Comparison of ENCODE assay signal across 26 cellular contexts in the genomic region with DNA sequence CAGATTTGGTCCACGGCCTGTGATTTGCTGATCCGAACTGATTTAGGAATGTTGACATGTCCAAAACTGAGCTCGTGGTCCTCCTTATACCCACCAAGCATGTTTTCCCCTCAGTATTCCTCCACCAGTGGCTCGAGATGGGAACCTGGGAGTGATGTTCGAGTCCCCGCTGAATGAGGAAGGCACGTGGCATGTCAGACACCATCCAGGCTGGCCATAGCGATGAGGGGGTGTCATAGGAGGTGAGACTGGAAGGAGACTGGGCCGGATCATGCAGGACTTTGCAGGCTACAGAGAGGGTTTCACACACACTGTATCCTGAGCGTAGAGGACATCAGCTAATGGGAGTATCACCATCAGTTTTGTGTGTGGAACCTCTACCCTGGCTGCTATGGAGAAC.
DNase-seq lines count a peak whose midpoint lies in the region; ATAC-seq and TF ChIP-seq lines count a peak whose summit lies in the region.
"Had no signal": no experiment of that assay in that cellular context is flagged by ENCODE, and none has a peak within 500 bp of the region (broad histone marks: within the 10 kb centered on the region; RNA-seq: fewer than 3 reads in every experiment).

No MANE protein-coding gene starts in this region.

- H3K36me3 ChIP-seq in IMR-90 (ENCODE audit: control insufficient read depth, insufficient read depth, low read length) (0 out of 2 replicates have a peak, but pooled peaks cover 2% of the 10 kb centered on the region), Karpas-422 (ENCODE audit: insufficient read depth, low read length) (peaks cover 80% of the 10 kb centered on the region), trophoblast cell (ENCODE audit: control insufficient read depth in 1 of 2, insufficient read depth in 2 of 2, low read length in 2 of 2) (no peaks in the 10 kb centered on the region), testis (ENCODE audit: low read depth, missing control alignments) (no peaks in the 10 kb centered on the region), gastroesophageal sphincter (no peaks in the 10 kb centered on the region)
- H3K36me3 ChIP-seq: BE2C, BLaER1 had no signal

- H3K9ac ChIP-seq in IMR-90 (ENCODE audit: low read depth, low read length) = no peak overlapping the region
- no peak overlapping the region for H3K9ac ChIP-seq in Karpas-422 (ENCODE audit: low read length)
- no peak overlapping the region for H3K9ac ChIP-seq in trophoblast cell (ENCODE audit: low read length)
- H3K9ac ChIP-seq: BLaER1 had no signal

- CTCF ChIA-PET in IMR-90 (lab: Yijun Ruan, JAX) = interaction anchor here (0.6 kb wide), 1 partner anchor 223 kb away, joined by 3 read pairs; no protein-coding TSS in a partner anchor

- H3K4ac ChIP-seq in IMR-90 (ENCODE audit: low read depth, low read length) (0 out of 2 replicates have a peak overlapping the region, but pooled peaks have one; percentile 15), trophoblast cell (ENCODE audit: low read depth, low read length) (no peak overlapping the region)

- H2BK12ac ChIP-seq in trophoblast cell (ENCODE audit: low read length) = no peak overlapping the region

- ATAC-seq in IMR-90 (ENCODE audit: low read depth) (no peak), left lobe of liver (no peak), gastroesophageal sphincter (no peak)
- ATAC-seq: GM12878 had no signal

- H3K9me3 Mint-ChIP-seq in nephron progenitor cell = no peaks in the 10 kb centered on the region

- no peak overlapping the region for H2AFZ ChIP-seq in IMR-90 (replicated peaks; ENCODE audit: low read length, poor library complexity)
- H2AFZ ChIP-seq in Karpas-422 (ENCODE audit: low read length) = no peak overlapping the region
- no peak overlapping the region for H2AFZ ChIP-seq in trophoblast cell (ENCODE audit: insufficient read depth, low read length, poor library complexity)

- H3K56ac ChIP-seq in IMR-90 (ENCODE audit: extremely low read depth, insufficient read depth, low read length) = no peak overlapping the region

- no peak overlapping the region for H2BK15ac ChIP-seq in IMR-90 (ENCODE audit: low read depth, low read length)

- dilution Hi-C loops in IMR-90 (cut with HindIII; ENCODE audit: low sequenced_read_pairs, unreplicated experiment) = no loop called here

- no peak overlapping the region for H2BK20ac ChIP-seq in IMR-90 (ENCODE audit: low read depth, low read length)

- H4K91ac ChIP-seq in IMR-90 (ENCODE audit: insufficient read depth, low read depth, low read length) (no peak overlapping the region), trophoblast cell (ENCODE audit: low read depth, low read length) (no peak overlapping the region)

- TF ChIP-seq POLR2A in IMR-90 (IDR thresholded peaks at IDR 0.05; ENCODE audit: low read depth, low read length) (no peak), testis (IDR thresholded peaks at IDR 0.05) (no peak), gastroesophageal sphincter (IDR thresholded peaks at IDR 0.05) (no peak)

- no peak overlapping the region for H3K27ac Mint-ChIP-seq in nephron progenitor cell
- H3K27ac Mint-ChIP-seq: CD14-positive monocyte; CD4-positive, alpha-beta memory T cell; CD4-positive, CD25-positive, alpha-beta regulatory T cell; CD8-positive, alpha-beta memory T cell had no signal

- H4K8ac ChIP-seq in IMR-90 (ENCODE audit: low read depth in 2 of 2, low read length in 2 of 2) (no peak overlapping the region), trophoblast cell (ENCODE audit: low read depth, low read length) (no peak overlapping the region)

- H3K18ac ChIP-seq in IMR-90 (ENCODE audit: low read depth, low read length) (no peak overlapping the region), trophoblast cell (ENCODE audit: low read length) (no peak overlapping the region)

- H3K27me3 ChIP-seq in IMR-90 (ENCODE audit: control insufficient read depth, insufficient read depth, low read length) = no peaks in the 10 kb centered on the region
- no peaks in the 10 kb centered on the region for H3K27me3 ChIP-seq in Karpas-422 (ENCODE audit: low read length)
- H3K27me3 ChIP-seq in trophoblast cell (ENCODE audit: insufficient read depth, low read length) = no peaks in the 10 kb centered on the region
- no peaks in the 10 kb centered on the region for H3K27me3 ChIP-seq in testis
- no peaks in the 10 kb centered on the region for H3K27me3 ChIP-seq in gastroesophageal sphincter
- H3K27me3 ChIP-seq: BE2C, BLaER1 had no signal

- H3K14ac ChIP-seq in IMR-90 (replicated peaks; ENCODE audit: low read depth, low read length) = 0 out of 2 replicates have a peak overlapping the region, but pooled peaks have one; percentile 35
- no peak overlapping the region for H3K14ac ChIP-seq in trophoblast cell (ENCODE audit: low read length)

- intact Hi-C loops in IMR-90 (cut with micrococcal nuclease) = no loop called here
- intact Hi-C loops in testis (cut with DNase I; ENCODE audit: low total_unique reads) = no loop called here

- H2BK120ac ChIP-seq in IMR-90 (ENCODE audit: low read depth, low read length) = no peak overlapping the region
- no peak overlapping the region for H2BK120ac ChIP-seq in trophoblast cell (ENCODE audit: insufficient read depth, low read length, poor library complexity)

- H3K4me1 ChIP-seq in IMR-90 (ENCODE audit: control insufficient read depth, insufficient read depth, low read length) (peaks cover 8% of the 10 kb centered on the region; the same call in 1 of the 2 replicates), Karpas-422 (ENCODE audit: low read length) (peaks cover 24% of the 10 kb centered on the region), trophoblast cell (ENCODE audit: control insufficient read depth in 1 of 2, insufficient read depth in 2 of 2, low read length in 2 of 2) (no peaks in the 10 kb centered on the region), testis (no peaks in the 10 kb centered on the region), gastroesophageal sphincter (no peaks in the 10 kb centered on the region)
- H3K4me1 ChIP-seq: BLaER1 had no signal

- H3K4me3 ChIP-seq in IMR-90 (ENCODE audit: insufficient read depth, low read depth, low read length) (no peak overlapping the region), Karpas-422 (ENCODE audit: low read length) (no peak overlapping the region), trophoblast cell (ENCODE audit: low read depth, low read length) (peak overlapping the region; percentile 10), testis (no peak overlapping the region), gastroesophageal sphincter (no peak overlapping the region)
- H3K4me3 ChIP-seq: BLaER1, GM12878 had no signal

- peaks cover 34% of the 10 kb centered on the region for H3K9me1 ChIP-seq in IMR-90 (ENCODE audit: insufficient read depth, low read length)

- BruUV-seq in IMR-90 (replicated peaks; lab: Mats Ljungman, UMichigan) = no TSS peak

- H3K79me2 ChIP-seq in Karpas-422 (ENCODE audit: low read length) (peaks cover 91% of the 10 kb centered on the region), trophoblast cell (ENCODE audit: control insufficient read depth, insufficient read depth, low read length, poor library complexity) (no peaks in the 10 kb centered on the region)

- 100% methylated on average over 3 of the region's 10 CpGs; no CpG with 5 or more reads in 1 of the 2 experiments for WGBS in IMR-90 (ENCODE audit: extremely low coverage in 2 of 2, insufficient read length in 1 of 2), 2 experiments
- WGBS in trophoblast cell (ENCODE audit: extremely low coverage, insufficient coverage, insufficient read length) = no CpG with 5 or more reads among the region's 10 CpGs
- 92 to 96% methylated on average over 7 to 10 of the region's 10 CpGs for WGBS in testis, 2 donors
- WGBS in gastroesophageal sphincter (ENCODE audit: low coverage in 1 of 2), 2 donors = 80 to 88% methylated on average over 5 to 8 of the region's 10 CpGs

- H2AK5ac ChIP-seq in IMR-90 (ENCODE audit: low read depth, low read length) = no peak overlapping the region
- H2AK5ac ChIP-seq in trophoblast cell (ENCODE audit: low read length) = no peak overlapping the region

- H3K27ac ChIP-seq in IMR-90 (ENCODE audit: insufficient read depth, low read length) = no peak overlapping the region
- peak overlapping the region; percentile 23; the same call in 1 of the 2 replicates for H3K27ac ChIP-seq in Karpas-422 (ENCODE audit: low read length)
- H3K27ac ChIP-seq in trophoblast cell (ENCODE audit: low read depth, low read length) = no peak overlapping the region
- no peak overlapping the region for H3K27ac ChIP-seq in testis
- H3K27ac ChIP-seq in gastroesophageal sphincter = no peak overlapping the region
- H3K27ac ChIP-seq: BLaER1 had no signal

- H3K79me1 ChIP-seq in IMR-90 (ENCODE audit: low read depth in 1 of 2, low read length in 2 of 2) (peaks cover 28 to 76% of the 10 kb centered on the region in 2 experiments), trophoblast cell (ENCODE audit: low read length) (no peaks in the 10 kb centered on the region)

- no peak overlapping the region for H4K12ac ChIP-seq in trophoblast cell (ENCODE audit: low read depth, low read length)

- H3K4me1 Mint-ChIP-seq in nephron progenitor cell = no peaks in the 10 kb centered on the region
- H3K4me1 Mint-ChIP-seq: CD14-positive monocyte; CD8-positive, alpha-beta memory T cell had no signal

- no peak for TF ChIP-seq CTCF in IMR-90 (conservative IDR thresholded peaks at IDR 0.05; ENCODE audit: low read depth, low read length)
- TF ChIP-seq CTCF in nephron progenitor cell (IDR thresholded peaks at IDR 0.05) = no peak
- no peak for TF ChIP-seq CTCF in testis (IDR thresholded peaks at IDR 0.05)
- no peak for TF ChIP-seq CTCF in gastroesophageal sphincter (IDR thresholded peaks at IDR 0.05)

- no peaks in the 10 kb centered on the region for H3K9me2 ChIP-seq in Karpas-422 (replicated peaks; ENCODE audit: insufficient read depth, low read length)

- H4K20me1 ChIP-seq in IMR-90 (ENCODE audit: insufficient read depth, low read length) (peaks cover 29% of the 10 kb centered on the region; the same call in 1 of the 2 replicates), Karpas-422 (ENCODE audit: insufficient read depth, low read depth, low read length) (no peaks in the 10 kb centered on the region)
- H4K20me1 ChIP-seq: BLaER1 had no signal

- POLR2A ChIA-PET in IMR-90 (lab: Charles Lee; ENCODE audit: unreplicated experiment) = no interaction called here

- H3K4me2 ChIP-seq in IMR-90 (ENCODE audit: low read depth, low read length) (no peak overlapping the region), Karpas-422 (ENCODE audit: low read depth, low read length, poor library complexity, severe bottlenecking) (no peak overlapping the region), trophoblast cell (ENCODE audit: low read length) (no peak overlapping the region)
- H3K4me2 ChIP-seq: BLaER1 had no signal

- no peak overlapping the region for H4K5ac ChIP-seq in IMR-90 (ENCODE audit: low read depth, low read length)

- H3K23ac ChIP-seq in IMR-90 (ENCODE audit: low read depth, low read length) (no peak overlapping the region), trophoblast cell (ENCODE audit: low read length) (no peak overlapping the region)

- TF ChIP-seq EP300 in gastroesophageal sphincter (IDR thresholded peaks at IDR 0.05) = no peak

- H2AK9ac ChIP-seq in IMR-90 (replicated peaks; ENCODE audit: low read depth, low read length, poor library complexity) = no peak overlapping the region

- in situ Hi-C loops in IMR-90 (cut with MboI; ENCODE audit: low sequenced_read_pairs) = no loop called here

- H3K36me3 Mint-ChIP-seq in nephron progenitor cell (ENCODE audit: low read depth) = no peaks in the 10 kb centered on the region
- H3K36me3 Mint-ChIP-seq: CD14-positive monocyte; CD4-positive, alpha-beta memory T cell; CD4-positive, CD25-positive, alpha-beta regulatory T cell had no signal

- TF ChIP-seq RAD21 in IMR-90 (IDR thresholded peaks at IDR 0.05; ENCODE audit: low read length) = no peak

- H2BK5ac ChIP-seq in IMR-90 (ENCODE audit: low read depth, low read length, poor library complexity, severe bottlenecking) (no peak overlapping the region), trophoblast cell (ENCODE audit: low read depth, low read length, poor library complexity) (no peak overlapping the region)

- DNase-seq in IMR-90 (no peak), Karpas-422 (no peak), left lobe of liver (ENCODE audit: low spot score) (peak; percentile 28), trophoblast cell (no peak), nephron progenitor cell (no peak), testis (no peak), NCI-H128 (lab: John Stamatoyannopoulos, UW; ENCODE audit: unreplicated experiment) (no peak)
- DNase-seq: 8988T; ACHN; BE2C; C1 segment of cervical spinal cord; CD4-positive, alpha-beta memory T cell; CD4-positive, CD25-positive, alpha-beta regulatory T cell; CD8-positive, alpha-beta memory T cell; COR-L47; DMS 273 treated with DMSO at 0.1 percent for 48 hours; DMS153; DMS53; DMS79; DND-41; EL; GDM1 had no signal

- no peak overlapping the region for H3K4me3 Mint-ChIP-seq in nephron progenitor cell
- H3K4me3 Mint-ChIP-seq: CD14-positive monocyte; CD4-positive, alpha-beta memory T cell; CD4-positive, CD25-positive, alpha-beta regulatory T cell; CD8-positive, alpha-beta memory T cell had no signal

- H3K9me3 ChIP-seq in IMR-90 (ENCODE audit: control insufficient read depth, insufficient read depth, low read length) = peaks cover 2% of the 10 kb centered on the region; the same call in 1 of the 2 replicates
- H3K9me3 ChIP-seq in Karpas-422 (ENCODE audit: low read length) = no peaks in the 10 kb centered on the region
- H3K9me3 ChIP-seq in trophoblast cell (ENCODE audit: insufficient read depth, low read depth, low read length) = no peaks in the 10 kb centered on the region
- no peaks in the 10 kb centered on the region for H3K9me3 ChIP-seq in testis
- H3K9me3 ChIP-seq in gastroesophageal sphincter = no peaks in the 10 kb centered on the region
- H3K9me3 ChIP-seq: BE2C had no signal

- peaks cover 17% of the 10 kb centered on the region for H3K27me3 Mint-ChIP-seq in nephron progenitor cell (ENCODE audit: low read depth, poor library complexity)
- H3K27me3 Mint-ChIP-seq: CD4-positive, CD25-positive, alpha-beta regulatory T cell had no signal
